Comparison of ENCODE assay signal across 25 cellular contexts in genomic region chr2:182416191-182416590, GRCh38. TPM values are rescaled to one million over a fixed set of nuclear protein-coding genes. Genes with fewer than 3 reads are reported as not detected.
"Had no signal": no experiment of that assay in that cellular context is flagged by ENCODE, and none has a peak within 500 bp of the region (broad histone marks: within the 10 kb centered on the region; RNA-seq: fewer than 3 reads in every experiment).

No MANE protein-coding gene starts in this region.

- DNase-seq: activated CD4-positive, alpha-beta memory T cell treated with anti-CD3 and anti-CD28 coated beads, Interleukin-2, amount 10 ng/mL, durations not matched to agents 7 days and 5 days; activated CD4-positive, alpha-beta T cell treated with anti-CD3 and anti-CD28 coated beads for 36 hours; activated CD4-positive, alpha-beta T cell treated with anti-CD3 and anti-CD28 coated beads, Interleukin-2, amount 50 U/mL, for 1 hour; activated CD4-positive, CD25-positive, alpha-beta regulatory T cell; activated gamma-delta T cell treated with Interleukin-2 at 50 U/mL for 16 hours; activated naive CD4-positive, alpha-beta T cell treated with anti-CD3 and anti-CD28 coated beads, Interleukin-2, amount 10 ng/mL, durations not matched to agents 7 days and 5 days; activated naive CD8-positive, alpha-beta T cell treated with anti-CD3 and anti-CD28 coated beads for 36 hours; activated T-cell treated with anti-CD3 and anti-CD28 coated beads, Interleukin-2, amount 50 U/mL, for 72 hours; brain microvascular endothelial cell; cerebellar nuclear complex; MG63; MV-4-11; NCI-H1092 treated with DMSO at 0.1 percent for 48 hours; NCI-H1417 treated with DMSO at 0.1 percent for 48 hours; NCI-H187; NCI-H2081; NCI-H2227 treated with DMSO at 0.1 percent for 48 hours; NCI-H510A; PC-3; SIG-M5; T-helper 2 cell; T1000 had no signal

- H3K9me3 ChIP-seq: MG63 had no signal

- H3K27ac ChIP-seq: brain microvascular endothelial cell, cardiac muscle cell had no signal

- H3K4me3 ChIP-seq: cardiac muscle cell, MG63 had no signal

- H3K36me3 ChIP-seq: brain microvascular endothelial cell, cardiac muscle cell, MG63 had no signal

- ATAC-seq: activated CD4-positive, alpha-beta T cell treated with anti-CD3 and anti-CD28 coated beads for 36 hours; activated T-cell treated with anti-CD3 and anti-CD28 coated beads, Interleukin-2, amount 50 U/mL, for 72 hours; PC-3 had no signal

- H3K27me3 ChIP-seq: brain microvascular endothelial cell, cardiac muscle cell, MG63 had no signal

RNA-seq across cellular contexts. Expression of gene PDE1A, which starts 10.6 kb away (rescaled TPM):
- total RNA-seq: activated CD4-positive, alpha-beta memory T cell treated with anti-CD3 and anti-CD28 coated beads, Interleukin-2, amount 10 ng/mL, durations not matched to agents 7 days and 5 days; activated CD4-positive, alpha-beta T cell treated with anti-CD3 and anti-CD28 coated beads for 36 hours; activated CD8-positive, alpha-beta memory T cell treated with anti-CD3 and anti-CD28 coated beads for 36 hours; activated naive CD8-positive, alpha-beta T cell treated with anti-CD3 and anti-CD28 coated beads for 36 hours; activated T-cell treated with anti-CD3 and anti-CD28 coated beads, Interleukin-2, amount 50 U/mL, for 72 hours; activated T-helper 2 cell treated with anti-CD3 and anti-CD28 coated beads, Interferon-gamma antibody, Interleukin-2, Interleukin-4, amounts not matched to agents 10 μg/mL and 5 μg/mL and 100 μg/mL, durations not matched to agents 14 hours and 24 hours and 36 hours; PC-3 had no signal
